28 cellular contexts compared by ENCODE assay signal in the genomic region with DNA sequence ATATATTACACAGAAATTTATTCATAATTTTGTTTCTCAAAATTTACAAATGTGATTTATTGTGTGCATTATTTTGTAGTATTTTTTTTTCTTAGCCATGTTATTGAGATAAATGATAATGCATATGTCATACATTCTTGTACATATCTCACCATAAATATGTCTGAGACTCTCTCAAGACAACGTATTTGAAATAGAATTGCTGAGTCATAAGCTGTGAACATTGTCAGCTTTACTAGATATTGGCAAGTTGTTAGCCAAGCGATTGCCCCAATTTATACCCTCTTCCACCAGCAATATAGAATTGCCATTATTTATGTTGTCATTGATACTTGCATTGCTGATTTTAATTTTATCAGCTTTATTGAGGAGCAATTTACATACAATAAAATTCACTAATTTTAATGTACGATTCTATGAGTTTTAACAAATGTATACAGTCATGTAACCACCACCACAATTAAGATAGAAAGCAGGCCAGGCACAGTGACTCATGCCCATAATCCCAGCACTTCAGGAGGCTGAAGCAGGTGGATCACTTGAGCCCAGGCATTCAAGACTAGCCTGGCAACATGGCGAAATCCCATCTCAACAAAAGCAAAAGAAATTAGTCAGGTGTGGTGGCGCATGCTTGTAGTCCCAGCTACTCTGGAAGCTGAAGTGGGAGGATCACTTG.
DNase-seq lines count a peak whose midpoint lies in the region; TF ChIP-seq lines count a peak whose summit lies in the region.
"Had no signal": no experiment of that assay in that cellular context is flagged by ENCODE, and none has a peak within 500 bp of the region (broad histone marks: within the 10 kb centered on the region; RNA-seq: fewer than 3 reads in every experiment).

No MANE protein-coding gene starts in this region.

- DNase-seq in SHP77 (lab: John Stamatoyannopoulos, UW): peak; percentile 1 to 3
- no peak for DNase-seq in SHP77 treated with DMSO at 0.1 percent for 48 hours (lab: John Stamatoyannopoulos, UW)
- DNase-seq in PC-9: peak; percentile 47 to 66
- DNase-seq in fibroblast of mammary gland (ENCODE audit: low read depth): peak; percentile 42
- DNase-seq in NCI-H1436 treated with DMSO at 0.1 percent for 48 hours (lab: John Stamatoyannopoulos, UW): no peak
- no peak for DNase-seq in HAP-1 (ENCODE audit: low spot score in 2 of 2)
- DNase-seq in HFFc6: no peak
- DNase-seq in nucleus accumbens (lab: John Stamatoyannopoulos, UW): no peak
- DNase-seq: activated B cell treated with CpG ODN at 0.5 μM for 24 hours; activated CD4-positive, alpha-beta memory T cell treated with anti-CD3 and anti-CD28 coated beads, Interleukin-2, amount 10 ng/mL, durations not matched to agents 7 days and 5 days; activated naive CD4-positive, alpha-beta T cell treated with anti-CD3 and anti-CD28 coated beads, Interleukin-2, amount 50 U/mL, for 16 hours; activated T-cell treated with anti-CD3 and anti-CD28 coated beads, Interleukin-2, amount 50 U/mL, for 24 hours; body of pancreas; colonic mucosa; endodermal cell; GF-D8; H9; naive thymus-derived CD8-positive, alpha-beta T cell; NCI-H1092; NCI-H2081 treated with DMSO at 0.1 percent for 48 hours; SJCRH30; stimulated activated CD4-positive, alpha-beta T cell treated with anti-CD3 and anti-CD28 coated beads, Interleukin-2, amount 100 ng/mL, for 48 hours; stomach; T-helper 2 cell; upper lobe of right lung had no signal

- H3K4me3 ChIP-seq in PC-9 (no peak overlapping the region), fibroblast of mammary gland (ENCODE audit: control insufficient read depth, low read depth, low read length) (no peak overlapping the region), HAP-1 (no peak overlapping the region)
- H3K4me3 ChIP-seq: BLaER1 treated with 17β-estradiol and CSF1 and Interleukin-3, amounts not matched to agents 10 nM and 100 nM; body of pancreas; colonic mucosa; SJCRH30; skin epidermis; stomach; upper lobe of right lung had no signal

- peaks cover 17% of the 10 kb centered on the region; the same call in 1 of the 2 replicates for H3F3A ChIP-seq in PC-9 (ENCODE audit: insufficient read depth, low read depth)

- CTCF ChIA-PET in PC-9 (lab: Charles Lee): no interaction called here

- H3K36me3 Mint-ChIP-seq in HFFc6 (ENCODE audit: low read depth): no peaks in the 10 kb centered on the region
- H3K36me3 Mint-ChIP-seq: naive thymus-derived CD8-positive, alpha-beta T cell had no signal

- 0 out of 2 replicates have a peak overlapping the region, but pooled peaks have one; percentile 0 for H3K4me2 ChIP-seq in PC-9
- H3K4me2 ChIP-seq: BLaER1 treated with 17β-estradiol and CSF1 and Interleukin-3, amounts not matched to agents 10 nM and 100 nM had no signal

- peaks cover 17% of the 10 kb centered on the region for H3K4me1 Mint-ChIP-seq in HFFc6 (ENCODE audit: low read depth)
- H3K4me1 Mint-ChIP-seq: activated B cell treated with CpG ODN at 0.5 μM for 24 hours; activated CD4-positive, alpha-beta memory T cell treated with anti-CD3 and anti-CD28 coated beads, Interleukin-2, amount 10 ng/mL, durations not matched to agents 7 days and 5 days; endodermal cell; naive thymus-derived CD8-positive, alpha-beta T cell had no signal

- intact Hi-C loops in PC-9 (cut with micrococcal nuclease; ENCODE audit: unreplicated experiment): no loop called here

- no peak for TF ChIP-seq CTCF in PC-9 (conservative IDR thresholded peaks at IDR 0.05)
- TF ChIP-seq CTCF in fibroblast of mammary gland (conservative IDR thresholded peaks at IDR 0.05; ENCODE audit: control insufficient read depth, insufficient read depth, low read depth, low read length): no peak
- TF ChIP-seq CTCF in HFFc6 (IDR thresholded peaks at IDR 0.05): no peak

- H3K27me3 ChIP-seq in PC-9 (ENCODE audit: insufficient read depth, low read depth) (no peaks in the 10 kb centered on the region), HAP-1 (ENCODE audit: low read depth) (no peaks in the 10 kb centered on the region)
- H3K27me3 ChIP-seq: BLaER1 treated with 17β-estradiol and CSF1 and Interleukin-3, amounts not matched to agents 10 nM and 100 nM; body of pancreas; colonic mucosa; SJCRH30; stomach; upper lobe of right lung had no signal

- in situ Hi-C loops in HAP-1 (cut with MboI; ENCODE audit: low sequenced_read_pairs): no loop called here

- H3K27me3 Mint-ChIP-seq in HFFc6 (ENCODE audit: insufficient read depth): peaks cover 9% of the 10 kb centered on the region
- H3K27me3 Mint-ChIP-seq: activated CD4-positive, alpha-beta memory T cell treated with anti-CD3 and anti-CD28 coated beads, Interleukin-2, amount 10 ng/mL, durations not matched to agents 7 days and 5 days; activated T-cell treated with anti-CD3 and anti-CD28 coated beads, Interleukin-2, amount 50 U/mL, for 24 hours had no signal

- H3K9me3 ChIP-seq in PC-9 (ENCODE audit: insufficient read depth, low read depth) (peaks cover 4% of the 10 kb centered on the region; the same call in 1 of the 2 replicates), HAP-1 (no peaks in the 10 kb centered on the region)
- H3K9me3 ChIP-seq: BLaER1 treated with 17β-estradiol and CSF1 and Interleukin-3, amounts not matched to agents 10 nM and 100 nM; body of pancreas; colonic mucosa; SJCRH30; stomach; upper lobe of right lung had no signal

- POLR2A ChIA-PET in PC-9 (lab: Charles Lee; ENCODE audit: unreplicated experiment): interaction anchor here (0.7 kb wide), 1 partner anchor 16 kb away, joined by 5 read pairs; no protein-coding TSS in a partner anchor

- no peaks in the 10 kb centered on the region for H4K20me1 ChIP-seq in PC-9 (ENCODE audit: insufficient read depth)
- H4K20me1 ChIP-seq: BLaER1 treated with 17β-estradiol and CSF1 and Interleukin-3, amounts not matched to agents 10 nM and 100 nM had no signal

- H3K9me2 ChIP-seq in PC-9 (ENCODE audit: insufficient read depth): no peaks in the 10 kb centered on the region

- H3K27ac ChIP-seq in PC-9: peak overlapping the region; percentile 40
- H3K27ac ChIP-seq: BLaER1 treated with 17β-estradiol and CSF1 and Interleukin-3, amounts not matched to agents 10 nM and 100 nM; body of pancreas; colonic mucosa; parathyroid adenoma; SJCRH30; skin epidermis; stomach; upper lobe of right lung had no signal

- BruUV-seq in PC-9 (replicated peaks; lab: Mats Ljungman, UMichigan): no TSS peak

- H3K4me1 ChIP-seq in PC-9 (replicated peaks; ENCODE audit: insufficient read depth) (peaks cover 30% of the 10 kb centered on the region), HAP-1 (no peaks in the 10 kb centered on the region)
- H3K4me1 ChIP-seq: body of pancreas, colonic mucosa, parathyroid adenoma, SJCRH30, upper lobe of right lung had no signal

- no peak overlapping the region for H3K4me3 Mint-ChIP-seq in HFFc6
- H3K4me3 Mint-ChIP-seq: activated B cell treated with CpG ODN at 0.5 μM for 24 hours; activated CD4-positive, alpha-beta memory T cell treated with anti-CD3 and anti-CD28 coated beads, Interleukin-2, amount 10 ng/mL, durations not matched to agents 7 days and 5 days; activated T-cell treated with anti-CD3 and anti-CD28 coated beads, Interleukin-2, amount 50 U/mL, for 24 hours; endodermal cell; H9; naive thymus-derived CD8-positive, alpha-beta T cell had no signal

- H3K9me3 Mint-ChIP-seq in HFFc6: no peaks in the 10 kb centered on the region
- H3K9me3 Mint-ChIP-seq: activated B cell treated with CpG ODN at 0.5 μM for 24 hours; activated CD4-positive, alpha-beta memory T cell treated with anti-CD3 and anti-CD28 coated beads, Interleukin-2, amount 10 ng/mL, durations not matched to agents 7 days and 5 days; activated T-cell treated with anti-CD3 and anti-CD28 coated beads, Interleukin-2, amount 50 U/mL, for 24 hours; endodermal cell; H9 had no signal

- H3K36me3 ChIP-seq in PC-9 (ENCODE audit: low read depth) (no peaks in the 10 kb centered on the region), HAP-1 (replicated peaks) (no peaks in the 10 kb centered on the region)
- H3K36me3 ChIP-seq: BLaER1 treated with 17β-estradiol and CSF1 and Interleukin-3, amounts not matched to agents 10 nM and 100 nM; colonic mucosa; SJCRH30; stomach; upper lobe of right lung had no signal

- no peak overlapping the region for H3K27ac Mint-ChIP-seq in HFFc6
- H3K27ac Mint-ChIP-seq: activated B cell treated with CpG ODN at 0.5 μM for 24 hours; activated CD4-positive, alpha-beta memory T cell treated with anti-CD3 and anti-CD28 coated beads, Interleukin-2, amount 10 ng/mL, durations not matched to agents 7 days and 5 days; activated T-cell treated with anti-CD3 and anti-CD28 coated beads, Interleukin-2, amount 50 U/mL, for 24 hours; endodermal cell; naive thymus-derived CD8-positive, alpha-beta T cell had no signal

- no peaks in the 10 kb centered on the region for H3K79me2 ChIP-seq in PC-9 (ENCODE audit: low read depth)
- H3K79me2 ChIP-seq: parathyroid adenoma had no signal

- no peak overlapping the region for H2AFZ ChIP-seq in PC-9
- H2AFZ ChIP-seq: parathyroid adenoma had no signal

Comparison
In these comparisons a context has a peak if more than half of its experiments do, and no peak if none do; other contexts are left out.
1. DNase-seq: peak in SHP77 (2 of 2), PC-9 (2 of 2) and fibroblast of mammary gland (single experiment); none in SHP77 treated with DMSO at 0.1 percent for 48 hours (single experiment), NCI-H1436 treated with DMSO at 0.1 percent for 48 hours (single experiment), HAP-1 (0 of 2), HFFc6 (single experiment) and nucleus accumbens (0 of 56).